In genomic region chr7:127391591-127392181, GRCh38 we compare ENCODE assay signal across 8 cellular contexts. TPM values are rescaled to one million over a fixed set of nuclear protein-coding genes. Genes with fewer than 3 reads are reported as not detected.
DNase-seq lines count a peak whose midpoint lies in the region; ATAC-seq and TF ChIP-seq lines count a peak whose summit lies in the region.

No MANE protein-coding gene starts in this region.

- peak; percentile 39; the same call in 1 of the 2 replicates for TF ChIP-seq POLR2A in Raji (IDR thresholded peaks at IDR 0.05; ENCODE audit: insufficient read depth, low read depth, low read length)

- H3K4me1 ChIP-seq in adipocyte (ENCODE audit: control insufficient read depth, insufficient read depth, low read length) (peaks cover 35% of the 10 kb centered on the region), right atrium auricular region (peaks cover 0 to 29% of the 10 kb centered on the region in 2 donors), skeletal muscle satellite cell (ENCODE audit: control insufficient read depth, insufficient read depth, low read length) (peaks cover 19% of the 10 kb centered on the region)

- H3K9ac ChIP-seq in adipocyte (ENCODE audit: low read length) (peak overlapping the region; percentile 99), skeletal muscle satellite cell (ENCODE audit: low read depth, low read length) (peak overlapping the region; percentile 99)

- H3K4me3 ChIP-seq in adipocyte (ENCODE audit: low read length) (peak overlapping the region; percentile 92), right atrium auricular region (peak overlapping the region; percentile 97 to 98), skeletal muscle satellite cell (ENCODE audit: low read length) (peak overlapping the region; percentile 99)

- TF ChIP-seq CTCF in right atrium auricular region (IDR thresholded peaks at IDR 0.05), result no peak

- H3K9me3 ChIP-seq in adipocyte (ENCODE audit: control insufficient read depth, low read length), result no peaks in the 10 kb centered on the region
- no peaks in the 10 kb centered on the region for H3K9me3 ChIP-seq in right atrium auricular region
- no peaks in the 10 kb centered on the region for H3K9me3 ChIP-seq in skeletal muscle satellite cell (replicated peaks; ENCODE audit: low read length)

- H3K27me3 ChIP-seq in adipocyte (replicated peaks; ENCODE audit: control insufficient read depth, insufficient read depth, low read length) (no peaks in the 10 kb centered on the region), right atrium auricular region (no peaks in the 10 kb centered on the region), skeletal muscle satellite cell (ENCODE audit: control insufficient read depth, insufficient read depth, low read length) (no peaks in the 10 kb centered on the region)

- in situ Hi-C loops in ACHN (cut with HindIII; ENCODE audit: low pct_ligation_motif_present, low pct_unique_long_range_greater_than_20kb, low sequenced_read_pairs), result no loop called here

- peak overlapping the region; percentile 93 to 95 for H3K27ac ChIP-seq in right atrium auricular region

- ATAC-seq in GM18520 (IDR thresholded peaks at IDR 0.05; ENCODE audit: unreplicated experiment) (peak; percentile 26), HG03025 (IDR thresholded peaks at IDR 0.05; ENCODE audit: low FRiP score, unreplicated experiment) (peak; percentile 47)

- peaks cover 20% of the 10 kb centered on the region for H3K36me3 ChIP-seq in adipocyte (ENCODE audit: control insufficient read depth, insufficient read depth, low read length, severe bottlenecking)
- peaks cover 3% of the 10 kb centered on the region for H3K36me3 ChIP-seq in right atrium auricular region
- H3K36me3 ChIP-seq in skeletal muscle satellite cell (ENCODE audit: insufficient read depth, low read length), result peaks cover 33% of the 10 kb centered on the region

- DNase-seq in ACHN, result peak; percentile 61
- DNase-seq in adipocyte (ENCODE audit: low read depth), result peak; percentile 77
- peak; percentile 58 for DNase-seq in right atrium auricular region (ENCODE audit: low spot score)
- no peak for DNase-seq in SKM-1 (lab: John Stamatoyannopoulos, UW; ENCODE audit: unreplicated experiment)

- H3K4me2 ChIP-seq in skeletal muscle satellite cell (ENCODE audit: low read length), result peak overlapping the region; percentile 100

RNA-seq across cellular contexts. Expression of gene ZNF800, which starts 0.8 kb away (rescaled TPM):
- 10 to 100 TPM; 23.3 to 24.9 TPM for total RNA-seq in right atrium auricular region
- 21.4 and 22.8 TPM in 2 replicates for total RNA-seq in skeletal muscle satellite cell (2012; rRNA removed)
